Comparison of ENCODE assay signal across 20 cellular contexts in the genomic region with DNA sequence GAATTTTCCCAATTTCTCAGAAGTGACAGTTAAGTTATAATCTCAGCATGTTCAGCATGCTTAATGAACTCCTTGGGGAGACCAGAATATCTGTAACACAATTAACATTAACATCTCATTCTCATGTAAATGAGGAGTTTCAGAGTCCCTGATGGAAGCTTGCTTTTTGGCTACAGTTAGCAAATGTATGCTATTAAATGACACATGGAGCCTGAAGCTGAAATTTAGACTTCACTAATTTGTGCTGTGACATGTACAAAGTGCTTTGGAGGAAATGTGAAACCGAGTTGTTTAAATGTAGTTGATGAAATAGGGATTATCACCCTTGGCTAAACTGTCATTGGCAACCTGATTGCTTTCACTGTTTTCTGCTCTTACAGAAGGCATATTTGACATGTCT.
DNase-seq lines count a peak whose midpoint lies in the region; ATAC-seq and TF ChIP-seq lines count a peak whose summit lies in the region.
"Had no signal": no experiment of that assay in that cellular context is flagged by ENCODE, and none has a peak within 500 bp of the region (broad histone marks: within the 10 kb centered on the region; RNA-seq: fewer than 3 reads in every experiment).

No MANE protein-coding gene starts in this region.

- no peak overlapping the region for H3K9ac ChIP-seq in HCT116 (ENCODE audit: low read length)
- H3K9ac ChIP-seq: KMS-11 had no signal

- no peak overlapping the region for H3K4me3 ChIP-seq in HCT116 (replicated peaks in 1 of 2; ENCODE audit: low read depth in 1 of 2, low read length in 2 of 2)
- H3K4me3 ChIP-seq: GM12878, SJSA1 had no signal

- no peak overlapping the region for H3K4me3 Mint-ChIP-seq in naive thymus-derived CD8-positive, alpha-beta T cell
- no peak overlapping the region for H3K4me3 Mint-ChIP-seq in activated T-cell treated with anti-CD3 and anti-CD28 coated beads, Interleukin-2, amount 50 U/mL, for 72 hours
- H3K4me3 Mint-ChIP-seq: CD4-positive, alpha-beta memory T cell had no signal

- TF ChIP-seq CTCF in HCT116 (IDR thresholded peaks at IDR 0.05 in 2 of 3, conservative IDR thresholded peaks at IDR 0.05 in 1 of 3; ENCODE audit: borderline replicate concordance in 1 of 3, insufficient read depth in 1 of 3, low read depth in 2 of 3, low read length in 2 of 3) (no peak), GM10248 (IDR thresholded peaks at IDR 0.05; ENCODE audit: control extremely low read depth, extremely low read depth, low read depth, missing control alignments) (no peak)

- no peaks in the 10 kb centered on the region for H3K9me3 ChIP-seq in HCT116 (ENCODE audit: control insufficient read depth in 1 of 2, insufficient read depth in 1 of 2, low read depth in 1 of 2, low read length in 2 of 2)
- H3K9me3 ChIP-seq: BE2C, SJSA1 had no signal

- RAD21 ChIA-PET in HCT116 (lab: Charles Lee; ENCODE audit: low non-redundant PET in 1 of 2, low total read pairs in 2 of 2, uncharacterized antibody in 2 of 2, unreplicated experiment in 2 of 2) = no interaction called here

- no peak overlapping the region for H3K27ac Mint-ChIP-seq in naive thymus-derived CD8-positive, alpha-beta T cell
- H3K27ac Mint-ChIP-seq in activated T-cell treated with anti-CD3 and anti-CD28 coated beads, Interleukin-2, amount 50 U/mL, for 72 hours = no peak overlapping the region
- H3K27ac Mint-ChIP-seq: CD4-positive, alpha-beta memory T cell had no signal

- H3K36me3 Mint-ChIP-seq in naive thymus-derived CD8-positive, alpha-beta T cell = no peaks in the 10 kb centered on the region
- H3K36me3 Mint-ChIP-seq in activated T-cell treated with anti-CD3 and anti-CD28 coated beads, Interleukin-2, amount 50 U/mL, for 72 hours (ENCODE audit: insufficient read depth in 2 of 2) = no peaks in the 10 kb centered on the region
- H3K36me3 Mint-ChIP-seq: CD4-positive, alpha-beta memory T cell had no signal

- no peaks in the 10 kb centered on the region; the same call in 1 of the 2 replicates for H4K20me1 ChIP-seq in HCT116 (ENCODE audit: insufficient read depth)

- no peak for TF ChIP-seq RAD21 in HCT116 (IDR thresholded peaks at IDR 0.05; ENCODE audit: low read depth)

- no peaks in the 10 kb centered on the region for H3K27me3 ChIP-seq in HCT116 (ENCODE audit: insufficient read depth, low read length)
- H3K27me3 ChIP-seq: BE2C, SJSA1 had no signal

- H3K4me1 Mint-ChIP-seq in naive thymus-derived CD8-positive, alpha-beta T cell = no peaks in the 10 kb centered on the region
- no peaks in the 10 kb centered on the region for H3K4me1 Mint-ChIP-seq in activated T-cell treated with anti-CD3 and anti-CD28 coated beads, Interleukin-2, amount 50 U/mL, for 72 hours (ENCODE audit: low read depth)
- H3K4me1 Mint-ChIP-seq: CD4-positive, alpha-beta memory T cell had no signal

- H3K79me2 ChIP-seq in HCT116 (ENCODE audit: insufficient read depth, low read length) = no peaks in the 10 kb centered on the region

- H3K9me3 Mint-ChIP-seq in naive thymus-derived CD8-positive, alpha-beta T cell = peaks cover 2 to 21% (median 7%) of the 10 kb centered on the region in 9 donors
- peaks cover 8 to 9% of the 10 kb centered on the region in 2 donors for H3K9me3 Mint-ChIP-seq in activated T-cell treated with anti-CD3 and anti-CD28 coated beads, Interleukin-2, amount 50 U/mL, for 72 hours

- no peak overlapping the region for H3K27ac ChIP-seq in HCT116 (ENCODE audit: low read depth, low read length)
- H3K27ac ChIP-seq: KMS-11, RWPE1, SJSA1 had no signal

- no peaks in the 10 kb centered on the region for H3K36me3 ChIP-seq in HCT116 (ENCODE audit: control insufficient read depth in 1 of 2, insufficient read depth in 2 of 2, low read length in 2 of 2)
- H3K36me3 ChIP-seq: BE2C, SJSA1 had no signal

- POLR2A ChIA-PET in HCT116 (lab: Charles Lee) = no interaction called here
- POLR2A ChIA-PET in naive thymus-derived CD8-positive, alpha-beta T cell (lab: Charles Lee) = no interaction called here
- POLR2A ChIA-PET in GM10248 (lab: Yijun Ruan, JAX) = no interaction called here

- DNase-seq in HCT116 (ENCODE audit: low read depth, low spot score) (no peak), NCI-H128 (lab: John Stamatoyannopoulos, UW; ENCODE audit: unreplicated experiment) (peak; percentile 24), OCI-M1 (lab: John Stamatoyannopoulos, UW) (peak; percentile 32), left kidney (ENCODE audit: low read depth, low spot score) (peak; percentile 9), GM10248 (ENCODE audit: extremely low spot score) (no peak), NCI-H1930 (lab: John Stamatoyannopoulos, UW) (no peak)
- no peak for DNase-seq in naive thymus-derived CD8-positive, alpha-beta T cell
- no peak for DNase-seq in activated T-cell treated with anti-CD3 and anti-CD28 coated beads, Interleukin-2, amount 50 U/mL, for 72 hours
- DNase-seq: BE2C; CD4-positive, alpha-beta memory T cell; HCEC 1CT; MM.1S; NCI-H1105; NCI-H2029 treated with DMSO at 0.1 percent for 48 hours; NCI-H774; T-helper 1 cell had no signal

- CTCF ChIA-PET in HCT116 (lab: Charles Lee) = no interaction called here
- CTCF ChIA-PET in GM10248 (lab: Yijun Ruan, JAX) = no interaction called here

- no peak overlapping the region for H3K4me2 ChIP-seq in HCT116 (ENCODE audit: low read length)
- H3K4me2 ChIP-seq: KMS-11 had no signal

- intact Hi-C loops in HCT116 (cut with micrococcal nuclease) = no loop called here

- TF ChIP-seq POLR2A in HCT116 (IDR thresholded peaks at IDR 0.05; ENCODE audit: borderline replicate concordance, extremely low read depth, insufficient read depth, insufficient read length) = no peak

- no peaks in the 10 kb centered on the region for H3K4me1 ChIP-seq in HCT116 (ENCODE audit: control insufficient read depth in 1 of 2, insufficient read depth in 2 of 2, low read length in 2 of 2)
- H3K4me1 ChIP-seq: BE2C, SJSA1 had no signal

- H2AFZ ChIP-seq in HCT116 (ENCODE audit: low read depth, low read length, poor library complexity, severe bottlenecking) = peak overlapping the region; percentile 8

- no peaks in the 10 kb centered on the region for H3K27me3 Mint-ChIP-seq in naive thymus-derived CD8-positive, alpha-beta T cell
- no peaks in the 10 kb centered on the region for H3K27me3 Mint-ChIP-seq in activated T-cell treated with anti-CD3 and anti-CD28 coated beads, Interleukin-2, amount 50 U/mL, for 72 hours (ENCODE audit: low read depth)
- H3K27me3 Mint-ChIP-seq: CD4-positive, alpha-beta memory T cell had no signal

- BruUV-seq in HCT116 (replicated peaks; lab: Mats Ljungman, UMichigan) = no TSS peak

- ATAC-seq in HCT116 = no peak
- no peak for ATAC-seq in naive thymus-derived CD8-positive, alpha-beta T cell
- ATAC-seq in activated T-cell treated with anti-CD3 and anti-CD28 coated beads, Interleukin-2, amount 50 U/mL, for 72 hours (replicated peaks in 1 of 2) = no peak
- ATAC-seq: GM12878 had no signal

- H3K9me2 ChIP-seq in HCT116 (ENCODE audit: insufficient read depth) = no peaks in the 10 kb centered on the region

TF ChIP-seq in HCT116, 20 proteins besides CTCF, POLR2A, EP300 and RAD21:
- TF ChIP-seq ZFX (IDR thresholded peaks at IDR 0.05) (no peak), ELF1 (IDR thresholded peaks at IDR 0.05; ENCODE audit: borderline replicate concordance, low read depth) (no peak), CBX3 (IDR thresholded peaks at IDR 0.05; ENCODE audit: low read depth) (no peak)
- TF ChIP-seq, protein P1, sequence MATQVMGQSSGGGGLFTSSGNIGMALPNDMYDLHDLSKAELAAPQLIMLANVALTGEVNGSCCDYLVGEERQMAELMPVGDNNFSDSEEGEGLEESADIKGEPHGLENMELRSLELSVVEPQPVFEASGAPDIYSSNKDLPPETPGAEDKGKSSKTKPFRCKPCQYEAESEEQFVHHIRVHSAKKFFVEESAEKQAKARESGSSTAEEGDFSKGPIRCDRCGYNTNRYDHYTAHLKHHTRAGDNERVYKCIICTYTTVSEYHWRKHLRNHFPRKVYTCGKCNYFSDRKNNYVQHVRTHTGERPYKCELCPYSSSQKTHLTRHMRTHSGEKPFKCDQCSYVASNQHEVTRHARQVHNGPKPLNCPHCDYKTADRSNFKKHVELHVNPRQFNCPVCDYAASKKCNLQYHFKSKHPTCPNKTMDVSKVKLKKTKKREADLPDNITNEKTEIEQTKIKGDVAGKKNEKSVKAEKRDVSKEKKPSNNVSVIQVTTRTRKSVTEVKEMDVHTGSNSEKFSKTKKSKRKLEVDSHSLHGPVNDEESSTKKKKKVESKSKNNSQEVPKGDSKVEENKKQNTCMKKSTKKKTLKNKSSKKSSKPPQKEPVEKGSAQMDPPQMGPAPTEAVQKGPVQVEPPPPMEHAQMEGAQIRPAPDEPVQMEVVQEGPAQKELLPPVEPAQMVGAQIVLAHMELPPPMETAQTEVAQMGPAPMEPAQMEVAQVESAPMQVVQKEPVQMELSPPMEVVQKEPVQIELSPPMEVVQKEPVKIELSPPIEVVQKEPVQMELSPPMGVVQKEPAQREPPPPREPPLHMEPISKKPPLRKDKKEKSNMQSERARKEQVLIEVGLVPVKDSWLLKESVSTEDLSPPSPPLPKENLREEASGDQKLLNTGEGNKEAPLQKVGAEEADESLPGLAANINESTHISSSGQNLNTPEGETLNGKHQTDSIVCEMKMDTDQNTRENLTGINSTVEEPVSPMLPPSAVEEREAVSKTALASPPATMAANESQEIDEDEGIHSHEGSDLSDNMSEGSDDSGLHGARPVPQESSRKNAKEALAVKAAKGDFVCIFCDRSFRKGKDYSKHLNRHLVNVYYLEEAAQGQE (IDR thresholded peaks at IDR 0.05; ENCODE audit: low read depth) = no peak

Comparison
In these comparisons a context has a peak if more than half of its experiments do, and no peak if none do; other contexts are left out.
1. DNase-seq: peak in NCI-H128 (single experiment), OCI-M1 (single experiment) and left kidney (single experiment); none in HCT116 (single experiment), naive thymus-derived CD8-positive, alpha-beta T cell (0 of 10), activated T-cell treated with anti-CD3 and anti-CD28 coated beads, Interleukin-2, amount 50 U/mL, for 72 hours (0 of 2), GM10248 (single experiment) and NCI-H1930 (0 of 2).